Comparison of ENCODE assay signal across 22 cellular contexts in genomic region chr17:71447644-71448043, GRCh38.
"Had no signal": no experiment of that assay in that cellular context is flagged by ENCODE, and none has a peak within 500 bp of the region (broad histone marks: within the 10 kb centered on the region; RNA-seq: fewer than 3 reads in every experiment).

No MANE protein-coding gene starts in this region.

- H3K4me1 ChIP-seq: Peyer's patch, SJCRH30 had no signal

- H3K4me3 ChIP-seq: K562, PC-9, Peyer's patch, SJCRH30 had no signal

- H3K9me3 ChIP-seq: Peyer's patch, SJCRH30 had no signal

- DNase-seq: Kasumi-1, MM.1S, NCI-H1092 treated with DMSO at 0.1 percent for 48 hours, NCI-H146, NCI-H187, NCI-H2029, NCI-H2081 treated with DMSO at 0.1 percent for 48 hours, NCI-H2171, NCI-H226, NCI-H446, NCI-H510A, NCI-H524 treated with DMSO at 0.1 percent for 48 hours, NCI-H774, Peyer's patch, SHP77 treated with DMSO at 0.1 percent for 48 hours, SJCRH30 had no signal

- H3K4me2 ChIP-seq: KMS-11, PC-9 had no signal

- H3K36me3 ChIP-seq: Peyer's patch, SJCRH30 had no signal

- H2AFZ ChIP-seq: PC-9 had no signal

- H3K27ac ChIP-seq: HL-60, KMS-11, PC-9, Peyer's patch, SJCRH30 had no signal

- ATAC-seq: K562, Right ventricle myocardium inferior, SK-N-SH treated with all-trans-retinoic acid at 6 μM for 48 hours had no signal

- H3K27me3 ChIP-seq: Peyer's patch had no signal
